13 cellular contexts compared by ENCODE assay signal in the genomic region with DNA sequence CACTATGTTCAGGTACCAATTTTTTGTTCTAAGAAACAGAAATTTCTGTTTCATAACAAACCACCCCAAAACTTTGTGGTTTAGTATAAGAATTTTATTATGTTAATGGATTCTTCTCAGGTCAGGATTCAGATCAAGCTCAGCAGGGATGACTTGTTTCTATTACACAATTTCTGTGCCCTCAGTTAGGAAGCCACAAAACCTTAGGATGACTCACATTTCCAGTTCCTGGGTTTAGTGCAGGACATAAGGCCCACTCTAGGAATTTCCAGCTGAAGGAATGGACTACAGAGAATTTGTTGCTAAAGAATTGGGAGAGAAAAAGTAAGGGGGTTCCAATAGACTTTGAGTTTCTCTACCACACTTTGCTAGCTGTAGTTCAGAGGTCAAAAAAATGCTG.
DNase-seq lines count a peak whose midpoint lies in the region; ATAC-seq lines count a peak whose summit lies in the region.
"Had no signal": no experiment of that assay in that cellular context is flagged by ENCODE, and none has a peak within 500 bp of the region (broad histone marks: within the 10 kb centered on the region; RNA-seq: fewer than 3 reads in every experiment).

No MANE protein-coding gene starts in this region.

- H3K36me3 Mint-ChIP-seq in stimulated activated effector memory CD8-positive, alpha-beta T cell treated with anti-CD3 and anti-CD28 coated beads, Interleukin-12 subunit alpha, Interleukin-12 subunit beta, amount 100 ng/mL, for 72 hours = no peaks in the 10 kb centered on the region

- H3K27ac Mint-ChIP-seq in stimulated activated effector memory CD8-positive, alpha-beta T cell treated with anti-CD3 and anti-CD28 coated beads, Interleukin-12 subunit alpha, Interleukin-12 subunit beta, amount 100 ng/mL, for 72 hours = no peak overlapping the region
- H3K27ac Mint-ChIP-seq: stimulated activated naive CD8-positive, alpha-beta T cell treated with anti-CD3 and anti-CD28 coated beads, Interleukin-15, amount 100 ng/mL, for 72 hours had no signal

- H3K27ac ChIP-seq in SJCRH30 = no peak overlapping the region
- H3K27ac ChIP-seq: neutrophil had no signal

- no peaks in the 10 kb centered on the region for H3K27me3 ChIP-seq in SJCRH30
- H3K27me3 ChIP-seq: neutrophil had no signal

- no peaks in the 10 kb centered on the region for H3K9me3 ChIP-seq in SJCRH30 (replicated peaks)
- H3K9me3 ChIP-seq: neutrophil had no signal

- peaks cover 11% of the 10 kb centered on the region for H3K4me1 ChIP-seq in SJCRH30

- ATAC-seq in stimulated activated effector memory CD8-positive, alpha-beta T cell treated with anti-CD3 and anti-CD28 coated beads, Interleukin-12 subunit alpha, Interleukin-12 subunit beta, amount 100 ng/mL, for 72 hours = no peak
- ATAC-seq: stimulated activated naive CD8-positive, alpha-beta T cell treated with anti-CD3 and anti-CD28 coated beads, Interleukin-15, amount 100 ng/mL, for 72 hours had no signal

- H3K9me3 Mint-ChIP-seq in stimulated activated effector memory CD8-positive, alpha-beta T cell treated with anti-CD3 and anti-CD28 coated beads, Interleukin-12 subunit alpha, Interleukin-12 subunit beta, amount 100 ng/mL, for 72 hours = peaks cover 6% of the 10 kb centered on the region

- H3K4me3 ChIP-seq in SJCRH30 (no peak overlapping the region), skeletal muscle cell (ENCODE audit: low read depth, low read length) (no peak overlapping the region)

- no peak overlapping the region for H3K4me3 Mint-ChIP-seq in stimulated activated effector memory CD8-positive, alpha-beta T cell treated with anti-CD3 and anti-CD28 coated beads, Interleukin-12 subunit alpha, Interleukin-12 subunit beta, amount 100 ng/mL, for 72 hours
- H3K4me3 Mint-ChIP-seq: stimulated activated naive CD8-positive, alpha-beta T cell treated with anti-CD3 and anti-CD28 coated beads, Interleukin-15, amount 100 ng/mL, for 72 hours had no signal

- H3K36me3 ChIP-seq in SJCRH30 = no peaks in the 10 kb centered on the region
- H3K36me3 ChIP-seq: neutrophil had no signal

- no peaks in the 10 kb centered on the region for H3K4me1 Mint-ChIP-seq in stimulated activated effector memory CD8-positive, alpha-beta T cell treated with anti-CD3 and anti-CD28 coated beads, Interleukin-12 subunit alpha, Interleukin-12 subunit beta, amount 100 ng/mL, for 72 hours
- H3K4me1 Mint-ChIP-seq: stimulated activated naive CD8-positive, alpha-beta T cell treated with anti-CD3 and anti-CD28 coated beads, Interleukin-15, amount 100 ng/mL, for 72 hours had no signal

- DNase-seq in H4 (ENCODE audit: low spot score) (peak; percentile 90), SJCRH30 (peak; percentile 20 to 61), fibroblast of gingiva (ENCODE audit: low read depth) (peak; percentile 97), skeletal muscle cell (ENCODE audit: low read depth) (peak; percentile 88), NCI-H1436 treated with DMSO at 0.1 percent for 48 hours (lab: John Stamatoyannopoulos, UW) (no peak), NCI-H1417 (lab: John Stamatoyannopoulos, UW) (no peak), globus pallidus (ENCODE audit: low spot score) (no peak)
- DNase-seq in stimulated activated effector memory CD8-positive, alpha-beta T cell treated with anti-CD3 and anti-CD28 coated beads, Interleukin-12 subunit alpha, Interleukin-12 subunit beta, amount 100 ng/mL, for 72 hours (ENCODE audit: low spot score in 2 of 2) = no peak
- DNase-seq: anterior cingulate cortex; NCI-H2081 treated with DMSO at 0.1 percent for 48 hours; stimulated activated naive CD8-positive, alpha-beta T cell treated with anti-CD3 and anti-CD28 coated beads, Interleukin-15, amount 100 ng/mL, for 72 hours; T-helper 9 cell had no signal

Comparison
In these comparisons a context has a peak if more than half of its experiments do, and no peak if none do; other contexts are left out.
1. DNase-seq: peak in H4 (single experiment), SJCRH30 (2 of 2), fibroblast of gingiva (single experiment) and skeletal muscle cell (single experiment); none in NCI-H1436 treated with DMSO at 0.1 percent for 48 hours (single experiment), stimulated activated effector memory CD8-positive, alpha-beta T cell treated with anti-CD3 and anti-CD28 coated beads, Interleukin-12 subunit alpha, Interleukin-12 subunit beta, amount 100 ng/mL, for 72 hours (0 of 2), NCI-H1417 (0 of 3) and globus pallidus (single experiment).